10 cellular contexts compared by ENCODE assay signal in genomic region chr6:118706702-118707101, GRCh38. TPM values are rescaled to one million over a fixed set of nuclear protein-coding genes. Genes with fewer than 3 reads are reported as not detected.
DNase-seq lines count a peak whose midpoint lies in the region; ATAC-seq lines count a peak whose summit lies in the region.
"Had no signal": no experiment of that assay in that cellular context is flagged by ENCODE, and none has a peak within 500 bp of the region (broad histone marks: within the 10 kb centered on the region; RNA-seq: fewer than 3 reads in every experiment).

No MANE protein-coding gene starts in this region.

- CTCF ChIA-PET in activated CD4-positive, alpha-beta memory T cell treated with anti-CD3 and anti-CD28 coated beads for 36 hours (lab: Charles Lee) = interaction anchor here (1.0 to 2.5 kb wide), 6 partner anchors 14 to 80 kb away, joined by 3 to 12 read pairs (median 4); no protein-coding TSS in a partner anchor

- POLR2A ChIA-PET in activated CD4-positive, alpha-beta memory T cell treated with anti-CD3 and anti-CD28 coated beads for 36 hours (lab: Charles Lee) = interaction anchor here (0.8 to 1.7 kb wide), 5 partner anchors 9 to 45 kb away, joined by 3 to 4 read pairs (median 4); no protein-coding TSS in a partner anchor

- ATAC-seq in stimulated activated naive CD8-positive, alpha-beta T cell treated with anti-CD3 and anti-CD28 coated beads, Interleukin-15, Interleukin-2, amounts not matched to agents 100 U/mL and 50 U/mL, for 24 hours = no peak
- ATAC-seq in GM21360 (IDR thresholded peaks at IDR 0.05; ENCODE audit: unreplicated experiment) (no peak), HG02623 (IDR thresholded peaks at IDR 0.05; ENCODE audit: unreplicated experiment) (no peak)
- ATAC-seq: mucosa of descending colon had no signal

- H3K4me3 Mint-ChIP-seq in stimulated activated naive CD8-positive, alpha-beta T cell treated with anti-CD3 and anti-CD28 coated beads, Interleukin-15, Interleukin-2, amounts not matched to agents 100 ng/mL and 50 ng/mL, for 24 hours = peak overlapping the region; percentile 94
- H3K4me3 Mint-ChIP-seq in activated CD4-positive, alpha-beta memory T cell treated with anti-CD3 and anti-CD28 coated beads for 36 hours = peak overlapping the region; percentile 66

- DNase-seq in stimulated activated naive CD8-positive, alpha-beta T cell treated with anti-CD3 and anti-CD28 coated beads, Interleukin-15, Interleukin-2, amounts not matched to agents 100 U/mL and 50 U/mL, for 24 hours = no peak
- no peak for DNase-seq in activated CD4-positive, alpha-beta memory T cell treated with anti-CD3 and anti-CD28 coated beads for 36 hours
- DNase-seq in kidney glomerular epithelial cell (lab: John Stamatoyannopoulos, UW) (peak; percentile 93), HPDE6-E6E7 (ENCODE audit: extremely low spot score) (no peak), UCSD-AML1 (lab: John Stamatoyannopoulos, UW; ENCODE audit: unreplicated experiment) (no peak)
- DNase-seq: mucosa of descending colon, NCI-H1436 had no signal

- no peaks in the 10 kb centered on the region for H3K27me3 Mint-ChIP-seq in stimulated activated naive CD8-positive, alpha-beta T cell treated with anti-CD3 and anti-CD28 coated beads, Interleukin-15, Interleukin-2, amounts not matched to agents 100 ng/mL and 50 ng/mL, for 24 hours
- no peaks in the 10 kb centered on the region for H3K27me3 Mint-ChIP-seq in activated CD4-positive, alpha-beta memory T cell treated with anti-CD3 and anti-CD28 coated beads for 36 hours

- peak overlapping the region; percentile 93 for H3K27ac Mint-ChIP-seq in stimulated activated naive CD8-positive, alpha-beta T cell treated with anti-CD3 and anti-CD28 coated beads, Interleukin-15, Interleukin-2, amounts not matched to agents 100 ng/mL and 50 ng/mL, for 24 hours
- peak overlapping the region; percentile 78 for H3K27ac Mint-ChIP-seq in activated CD4-positive, alpha-beta memory T cell treated with anti-CD3 and anti-CD28 coated beads for 36 hours

- H3K36me3 Mint-ChIP-seq in stimulated activated naive CD8-positive, alpha-beta T cell treated with anti-CD3 and anti-CD28 coated beads, Interleukin-15, Interleukin-2, amounts not matched to agents 100 ng/mL and 50 ng/mL, for 24 hours (ENCODE audit: low read depth) = peaks cover 25% of the 10 kb centered on the region
- H3K36me3 Mint-ChIP-seq in activated CD4-positive, alpha-beta memory T cell treated with anti-CD3 and anti-CD28 coated beads for 36 hours = peaks cover 6% of the 10 kb centered on the region

- peaks cover 4% of the 10 kb centered on the region for H3K9me3 Mint-ChIP-seq in stimulated activated naive CD8-positive, alpha-beta T cell treated with anti-CD3 and anti-CD28 coated beads, Interleukin-15, Interleukin-2, amounts not matched to agents 100 ng/mL and 50 ng/mL, for 24 hours
- no peaks in the 10 kb centered on the region for H3K9me3 Mint-ChIP-seq in activated CD4-positive, alpha-beta memory T cell treated with anti-CD3 and anti-CD28 coated beads for 36 hours

- intact Hi-C loops in activated CD4-positive, alpha-beta memory T cell treated with anti-CD3 and anti-CD28 coated beads for 36 hours (cut with micrococcal nuclease) = loop anchor here (1.0 to 5.0 kb wide), 3 partner anchors 8 to 149 kb away; no protein-coding TSS in a partner anchor

- peaks cover 89% of the 10 kb centered on the region for H3K4me1 Mint-ChIP-seq in stimulated activated naive CD8-positive, alpha-beta T cell treated with anti-CD3 and anti-CD28 coated beads, Interleukin-15, Interleukin-2, amounts not matched to agents 100 ng/mL and 50 ng/mL, for 24 hours (ENCODE audit: low read depth)
- H3K4me1 Mint-ChIP-seq in activated CD4-positive, alpha-beta memory T cell treated with anti-CD3 and anti-CD28 coated beads for 36 hours (ENCODE audit: low read depth) = peaks cover 60% of the 10 kb centered on the region

RNA-seq across cellular contexts. Expression of gene CEP85L, which starts 55.3 kb away (rescaled TPM):
- total RNA-seq in activated CD4-positive, alpha-beta memory T cell treated with anti-CD3 and anti-CD28 coated beads for 36 hours = 10 to 100 TPM; 21.1 to 23.3 TPM
